ENCODE assay signal across 8 cellular contexts in genomic region chr4:108173599-108174057, GRCh38. TPM values are rescaled to one million over a fixed set of nuclear protein-coding genes. Genes with fewer than 3 reads are reported as not detected.
DNase-seq lines count a peak whose midpoint lies in the region; ATAC-seq and TF ChIP-seq lines count a peak whose summit lies in the region.

No MANE protein-coding gene starts in this region.

- H3K4me3 Mint-ChIP-seq in naive B cell = peak overlapping the region; percentile 74 to 96 (median 89)

- TF ChIP-seq CTCF in 22Rv1 (IDR thresholded peaks at IDR 0.05) (no peak), HEK293 (tag by site-specific recombination; IDR thresholded peaks at IDR 0.05) (no peak), brain microvascular endothelial cell (IDR thresholded peaks at IDR 0.05; ENCODE audit: low read depth, low read length, missing control alignments) (no peak)

- no peaks in the 10 kb centered on the region for H3K9me3 ChIP-seq in HEK293 (ENCODE audit: control insufficient read depth, insufficient read depth, low read depth, low read length)

- peaks cover 3% of the 10 kb centered on the region for H3K4me1 ChIP-seq in HEK293 (ENCODE audit: control insufficient read depth, insufficient read depth, low read length)

- H3K4me1 Mint-ChIP-seq in naive B cell = peaks cover 18 to 46% (median 30%) of the 10 kb centered on the region in 3 donors

- H3K9me3 Mint-ChIP-seq in naive B cell = no peaks in the 10 kb centered on the region

- POLR2A ChIA-PET in HEK293 (lab: Yijun Ruan, JAX) = no interaction called here

- no peak overlapping the region for H3K27ac Mint-ChIP-seq in naive B cell

- H3K27ac ChIP-seq in 22Rv1 (peak overlapping the region; percentile 69), HEK293 (ENCODE audit: extremely low read depth, low read depth, low read length) (no peak overlapping the region; the same call in 1 of the 2 replicates), brain microvascular endothelial cell (no peak overlapping the region)

- H3K27me3 ChIP-seq in brain microvascular endothelial cell (replicated peaks) = peaks cover 46% of the 10 kb centered on the region

- H3K36me3 ChIP-seq in HEK293 (ENCODE audit: control insufficient read depth in 2 of 2, insufficient read depth in 1 of 2, low read length in 2 of 2) (no peaks in the 10 kb centered on the region), brain microvascular endothelial cell (replicated peaks) (no peaks in the 10 kb centered on the region)

- DNase-seq in brain microvascular endothelial cell (no peak), naive B cell (no peak), SHP77 (lab: John Stamatoyannopoulos, UW) (no peak), NCI-H526 treated with DMSO at 0.1 percent for 48 hours (lab: John Stamatoyannopoulos, UW) (no peak)

- H3K4me3 ChIP-seq in HEK293 (ENCODE audit: low read depth, low read length) = no peak overlapping the region; the same call in 1 of the 2 replicates
- H3K4me3 ChIP-seq in brain microvascular endothelial cell (ENCODE audit: low read depth, low read length) = peak overlapping the region; percentile 65

- H3K27me3 Mint-ChIP-seq in naive B cell = peaks cover 45 to 66% (median 50%) of the 10 kb centered on the region in 3 donors

- in situ Hi-C loops in brain microvascular endothelial cell (cut with HindIII; ENCODE audit: low pct_ligation_motif_present, low sequenced_read_pairs) = no loop called here

- CTCF ChIA-PET in HEK293 (lab: Yijun Ruan, JAX) = no interaction called here

- no peak for ATAC-seq in naive B cell (ENCODE audit: low read depth in 2 of 2)
- no peak for ATAC-seq in GM21390 (IDR thresholded peaks at IDR 0.05; ENCODE audit: unreplicated experiment)
- ATAC-seq in GM18870 (IDR thresholded peaks at IDR 0.05; ENCODE audit: unreplicated experiment) = no peak

- H3K36me3 Mint-ChIP-seq in naive B cell = peaks cover 0 to 10% of the 10 kb centered on the region in 2 donors

TF ChIP-seq in HEK293, 187 proteins besides CTCF, POLR2A, EP300 and RAD21:
- TF ChIP-seq KLF16 (tag by site-specific recombination; IDR thresholded peaks at IDR 0.05) = no peak
- TF ChIP-seq ZNF248 (tag by site-specific recombination; IDR thresholded peaks at IDR 0.05) = no peak
- TF ChIP-seq TCF7L2 (IDR thresholded peaks at IDR 0.05; ENCODE audit: borderline replicate concordance, low read depth, low read length) = peak; percentile 82
- no peak for TF ChIP-seq ATF2 (tag by site-specific recombination; IDR thresholded peaks at IDR 0.05; ENCODE audit: low read depth)
- no peak for TF ChIP-seq ZNF416 (tag by site-specific recombination; IDR thresholded peaks at IDR 0.05)
- TF ChIP-seq ZNF324 (tag by site-specific recombination; IDR thresholded peaks at IDR 0.05) = no peak
- TF ChIP-seq ZNF645 (tag by site-specific recombination; IDR thresholded peaks at IDR 0.05) = no peak
- no peak for TF ChIP-seq ZNF311 (tag by site-specific recombination; IDR thresholded peaks at IDR 0.05; ENCODE audit: borderline replicate concordance)
- no peak for TF ChIP-seq KLF17 (tag by site-specific recombination; IDR thresholded peaks at IDR 0.05)
- 0 out of 2 replicates have a peak, but pooled peaks have one; percentile 2 for TF ChIP-seq ZNF335 (tag by site-specific recombination; conservative IDR thresholded peaks at IDR 0.05)

RNA-seq across cellular contexts. Expression of gene LEF1, which starts 4.9 kb away (rescaled TPM):
- 10 to 100 TPM in 2 of 6 donors, 1 to 10 TPM in 4; 4.9 to 27.9 (median 9.0) TPM for polyA plus RNA-seq in naive B cell (ENCODE audit: low read depth in 6 of 6)
